In genomic region chr20:53349730-53350129, GRCh38 we compare ENCODE assay signal across 7 cellular contexts.
"Had no signal": no experiment of that assay in that cellular context is flagged by ENCODE, and none has a peak within 500 bp of the region (broad histone marks: within the 10 kb centered on the region; RNA-seq: fewer than 3 reads in every experiment).

No MANE protein-coding gene starts in this region.

- H3K4me3 Mint-ChIP-seq: GM23338, H9 had no signal

- H2AFZ ChIP-seq: GM23338 had no signal

- H3K4me2 ChIP-seq: GM23338, KMS-11 had no signal

- H3K27ac ChIP-seq: KMS-11 had no signal

- H3K4me3 ChIP-seq: GM23338 had no signal

- ATAC-seq: GM23338 had no signal

- H3K27ac Mint-ChIP-seq: GM23338, H9 had no signal

- FAIRE-seq: H1, H54 had no signal

- H3K9ac ChIP-seq: KMS-11 had no signal

- DNase-seq: H9, HCEC 1CT, KBM-7 had no signal

- H3K9me3 Mint-ChIP-seq: GM23338, H9 had no signal
